In the genomic region with DNA sequence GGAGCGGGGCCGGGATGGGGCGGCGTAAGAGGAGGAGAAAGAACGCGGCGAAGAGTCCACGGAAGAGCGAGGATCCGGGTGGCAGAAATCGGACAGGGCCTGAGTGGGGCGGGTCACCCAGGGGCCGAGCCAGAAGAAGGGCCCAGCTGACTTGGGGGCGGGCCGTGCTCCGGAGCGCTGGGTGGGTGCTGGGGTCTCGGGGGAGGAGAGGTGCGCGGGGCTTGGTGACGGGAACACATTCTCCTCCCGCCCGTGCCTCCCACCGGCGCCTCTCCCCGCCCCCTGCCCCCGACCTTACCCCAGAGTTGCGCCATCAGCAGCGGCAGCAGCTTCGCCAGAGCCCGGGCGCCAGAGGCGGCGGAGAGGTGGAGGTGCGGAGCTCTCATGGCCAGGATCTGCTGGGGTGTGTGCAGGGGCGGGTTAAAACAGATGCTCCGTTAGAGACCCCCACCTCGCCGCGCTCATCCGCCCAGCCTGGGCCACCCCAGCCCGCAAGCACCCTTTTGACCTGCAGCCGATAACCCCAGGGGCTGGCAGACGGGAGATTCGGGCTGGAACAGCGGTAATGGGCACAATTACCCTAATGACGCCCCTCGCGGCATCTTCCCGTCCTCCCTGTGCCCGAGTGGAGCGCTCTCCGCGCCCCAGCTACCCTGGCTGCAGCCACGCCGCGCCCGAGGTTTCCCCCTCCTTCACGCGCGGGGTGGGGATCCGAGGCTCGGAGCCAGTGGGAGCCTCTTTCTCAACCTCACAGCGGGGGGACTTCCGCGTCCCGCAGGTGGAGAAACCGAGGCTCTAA, we compare ENCODE assay signal across 1 cellular context.
TF ChIP-seq lines count a peak whose summit lies in the region.

No MANE protein-coding gene starts in this region.

TF ChIP-seq in WTC11, 78 proteins besides CTCF, POLR2A, EP300 and RAD21 (continued from another document):
- TF ChIP-seq, protein P1, sequence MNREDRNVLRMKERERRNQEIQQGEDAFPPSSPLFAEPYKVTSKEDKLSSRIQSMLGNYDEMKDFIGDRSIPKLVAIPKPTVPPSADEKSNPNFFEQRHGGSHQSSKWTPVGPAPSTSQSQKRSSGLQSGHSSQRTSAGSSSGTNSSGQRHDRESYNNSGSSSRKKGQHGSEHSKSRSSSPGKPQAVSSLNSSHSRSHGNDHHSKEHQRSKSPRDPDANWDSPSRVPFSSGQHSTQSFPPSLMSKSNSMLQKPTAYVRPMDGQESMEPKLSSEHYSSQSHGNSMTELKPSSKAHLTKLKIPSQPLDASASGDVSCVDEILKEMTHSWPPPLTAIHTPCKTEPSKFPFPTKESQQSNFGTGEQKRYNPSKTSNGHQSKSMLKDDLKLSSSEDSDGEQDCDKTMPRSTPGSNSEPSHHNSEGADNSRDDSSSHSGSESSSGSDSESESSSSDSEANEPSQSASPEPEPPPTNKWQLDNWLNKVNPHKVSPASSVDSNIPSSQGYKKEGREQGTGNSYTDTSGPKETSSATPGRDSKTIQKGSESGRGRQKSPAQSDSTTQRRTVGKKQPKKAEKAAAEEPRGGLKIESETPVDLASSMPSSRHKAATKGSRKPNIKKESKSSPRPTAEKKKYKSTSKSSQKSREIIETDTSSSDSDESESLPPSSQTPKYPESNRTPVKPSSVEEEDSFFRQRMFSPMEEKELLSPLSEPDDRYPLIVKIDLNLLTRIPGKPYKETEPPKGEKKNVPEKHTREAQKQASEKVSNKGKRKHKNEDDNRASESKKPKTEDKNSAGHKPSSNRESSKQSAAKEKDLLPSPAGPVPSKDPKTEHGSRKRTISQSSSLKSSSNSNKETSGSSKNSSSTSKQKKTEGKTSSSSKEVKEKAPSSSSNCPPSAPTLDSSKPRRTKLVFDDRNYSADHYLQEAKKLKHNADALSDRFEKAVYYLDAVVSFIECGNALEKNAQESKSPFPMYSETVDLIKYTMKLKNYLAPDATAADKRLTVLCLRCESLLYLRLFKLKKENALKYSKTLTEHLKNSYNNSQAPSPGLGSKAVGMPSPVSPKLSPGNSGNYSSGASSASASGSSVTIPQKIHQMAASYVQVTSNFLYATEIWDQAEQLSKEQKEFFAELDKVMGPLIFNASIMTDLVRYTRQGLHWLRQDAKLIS (CRISPR knock-in tag; IDR thresholded peaks at IDR 0.05; ENCODE audit: borderline replicate concordance), result no peak
- TF ChIP-seq, protein P2, sequence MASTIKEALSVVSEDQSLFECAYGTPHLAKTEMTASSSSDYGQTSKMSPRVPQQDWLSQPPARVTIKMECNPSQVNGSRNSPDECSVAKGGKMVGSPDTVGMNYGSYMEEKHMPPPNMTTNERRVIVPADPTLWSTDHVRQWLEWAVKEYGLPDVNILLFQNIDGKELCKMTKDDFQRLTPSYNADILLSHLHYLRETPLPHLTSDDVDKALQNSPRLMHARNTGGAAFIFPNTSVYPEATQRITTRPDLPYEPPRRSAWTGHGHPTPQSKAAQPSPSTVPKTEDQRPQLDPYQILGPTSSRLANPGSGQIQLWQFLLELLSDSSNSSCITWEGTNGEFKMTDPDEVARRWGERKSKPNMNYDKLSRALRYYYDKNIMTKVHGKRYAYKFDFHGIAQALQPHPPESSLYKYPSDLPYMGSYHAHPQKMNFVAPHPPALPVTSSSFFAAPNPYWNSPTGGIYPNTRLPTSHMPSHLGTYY (CRISPR knock-in tag; IDR thresholded peaks at IDR 0.05), result no peak
- TF ChIP-seq TEAD1 (CRISPR knock-in tag; IDR thresholded peaks at IDR 0.05), result no peak
- TF ChIP-seq ZNF671 (CRISPR knock-in tag; IDR thresholded peaks at IDR 0.05), result no peak
- TF ChIP-seq, protein P3, sequence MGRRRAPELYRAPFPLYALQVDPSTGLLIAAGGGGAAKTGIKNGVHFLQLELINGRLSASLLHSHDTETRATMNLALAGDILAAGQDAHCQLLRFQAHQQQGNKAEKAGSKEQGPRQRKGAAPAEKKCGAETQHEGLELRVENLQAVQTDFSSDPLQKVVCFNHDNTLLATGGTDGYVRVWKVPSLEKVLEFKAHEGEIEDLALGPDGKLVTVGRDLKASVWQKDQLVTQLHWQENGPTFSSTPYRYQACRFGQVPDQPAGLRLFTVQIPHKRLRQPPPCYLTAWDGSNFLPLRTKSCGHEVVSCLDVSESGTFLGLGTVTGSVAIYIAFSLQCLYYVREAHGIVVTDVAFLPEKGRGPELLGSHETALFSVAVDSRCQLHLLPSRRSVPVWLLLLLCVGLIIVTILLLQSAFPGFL (CRISPR knock-in tag; IDR thresholded peaks at IDR 0.05; ENCODE audit: borderline replicate concordance), result no peak
- TF ChIP-seq, protein P4, sequence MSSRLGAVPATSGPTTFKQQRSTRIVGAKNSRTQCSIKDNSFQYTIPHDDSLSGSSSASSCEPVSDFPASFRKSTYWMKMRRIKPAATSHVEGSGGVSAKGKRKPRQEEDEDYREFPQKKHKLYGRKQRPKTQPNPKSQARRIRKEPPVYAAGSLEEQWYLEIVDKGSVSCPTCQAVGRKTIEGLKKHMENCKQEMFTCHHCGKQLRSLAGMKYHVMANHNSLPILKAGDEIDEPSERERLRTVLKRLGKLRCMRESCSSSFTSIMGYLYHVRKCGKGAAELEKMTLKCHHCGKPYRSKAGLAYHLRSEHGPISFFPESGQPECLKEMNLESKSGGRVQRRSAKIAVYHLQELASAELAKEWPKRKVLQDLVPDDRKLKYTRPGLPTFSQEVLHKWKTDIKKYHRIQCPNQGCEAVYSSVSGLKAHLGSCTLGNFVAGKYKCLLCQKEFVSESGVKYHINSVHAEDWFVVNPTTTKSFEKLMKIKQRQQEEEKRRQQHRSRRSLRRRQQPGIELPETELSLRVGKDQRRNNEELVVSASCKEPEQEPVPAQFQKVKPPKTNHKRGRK (CRISPR knock-in tag; IDR thresholded peaks at IDR 0.05; ENCODE audit: borderline replicate concordance), result no peak
- no peak for TF ChIP-seq RORB (CRISPR knock-in tag; IDR thresholded peaks at IDR 0.05)
- 0 out of 2 replicates have a peak, but pooled peaks have one; percentile 27 for TF ChIP-seq FOXK1 (CRISPR knock-in tag; IDR thresholded peaks at IDR 0.05)
- TF ChIP-seq, protein P5, sequence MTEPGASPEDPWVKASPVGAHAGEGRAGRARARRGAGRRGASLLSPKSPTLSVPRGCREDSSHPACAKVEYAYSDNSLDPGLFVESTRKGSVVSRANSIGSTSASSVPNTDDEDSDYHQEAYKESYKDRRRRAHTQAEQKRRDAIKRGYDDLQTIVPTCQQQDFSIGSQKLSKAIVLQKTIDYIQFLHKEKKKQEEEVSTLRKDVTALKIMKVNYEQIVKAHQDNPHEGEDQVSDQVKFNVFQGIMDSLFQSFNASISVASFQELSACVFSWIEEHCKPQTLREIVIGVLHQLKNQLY (CRISPR knock-in tag; IDR thresholded peaks at IDR 0.05), result no peak
- TF ChIP-seq, protein P6, sequence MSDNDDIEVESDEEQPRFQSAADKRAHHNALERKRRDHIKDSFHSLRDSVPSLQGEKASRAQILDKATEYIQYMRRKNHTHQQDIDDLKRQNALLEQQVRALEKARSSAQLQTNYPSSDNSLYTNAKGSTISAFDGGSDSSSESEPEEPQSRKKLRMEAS (CRISPR knock-in tag; IDR thresholded peaks at IDR 0.05), result 0 out of 2 replicates have a peak, but pooled peaks have one; percentile 36
TF ChIP-seq in WTC11: peak in this region for 2.
